29 cellular contexts compared by ENCODE assay signal in genomic region chr1:76724816-76725215, GRCh38.
DNase-seq lines count a peak whose midpoint lies in the region; TF ChIP-seq lines count a peak whose summit lies in the region.
"Had no signal": no experiment of that assay in that cellular context is flagged by ENCODE, and none has a peak within 500 bp of the region (broad histone marks: within the 10 kb centered on the region; RNA-seq: fewer than 3 reads in every experiment).

No MANE protein-coding gene starts in this region.

- TF ChIP-seq CTCF in neural cell (IDR thresholded peaks at IDR 0.05; ENCODE audit: poor library complexity, severe bottlenecking) (no peak), GM13976 (IDR thresholded peaks at IDR 0.05; ENCODE audit: borderline replicate concordance, control extremely low read depth, extremely low read depth, insufficient read depth, missing control alignments) (no peak)

- no peak overlapping the region for H3K4me2 ChIP-seq in neural cell (ENCODE audit: low read length)
- H3K4me2 ChIP-seq: A549; BLaER1; BLaER1 treated with 17β-estradiol and CSF1 and Interleukin-3, amounts not matched to agents 10 nM and 100 nM had no signal

- H3K27ac ChIP-seq in neural cell (ENCODE audit: low read length), result peak overlapping the region; percentile 63
- H3K27ac ChIP-seq: 22Rv1; A549; BLaER1; BLaER1 treated with 17β-estradiol and CSF1 and Interleukin-3, amounts not matched to agents 10 nM and 100 nM; C4-2B had no signal

- no peaks in the 10 kb centered on the region for H3F3A ChIP-seq in neural cell (ENCODE audit: insufficient read depth, low read length, poor library complexity, severe bottlenecking)

- no peak overlapping the region for H3K4me3 ChIP-seq in neural cell (ENCODE audit: low read length)
- H3K4me3 ChIP-seq: A549; BLaER1; BLaER1 treated with 17β-estradiol and CSF1 and Interleukin-3, amounts not matched to agents 10 nM and 100 nM had no signal

- H4K20me1 ChIP-seq in neural cell (ENCODE audit: insufficient read depth), result no peaks in the 10 kb centered on the region
- H4K20me1 ChIP-seq: BLaER1; BLaER1 treated with 17β-estradiol and CSF1 and Interleukin-3, amounts not matched to agents 10 nM and 100 nM had no signal

- H3K79me2 ChIP-seq in neural cell (replicated peaks; ENCODE audit: insufficient read depth, low read length), result no peaks in the 10 kb centered on the region

- no peak for DNase-seq in HEK293T (ENCODE audit: extremely low spot score)
- no peak for DNase-seq in G401 (ENCODE audit: low spot score)
- DNase-seq in GM13976 (ENCODE audit: low spot score), result no peak
- DNase-seq: 8988T; ACHN; AML-193; BE2C; C1 segment of cervical spinal cord; Caco-2; Calu3; CD4-positive, alpha-beta memory T cell; CD4-positive, alpha-beta T cell; CD4-positive, CD25-positive, alpha-beta regulatory T cell; CD8-positive, alpha-beta memory T cell; CD8-positive, alpha-beta T cell; COR-L47; DMS 273 treated with DMSO at 0.1 percent for 48 hours; DMS153; DMS53; DMS79; DMS79 treated with DMSO at 0.1 percent for 48 hours; DND-41; EL had no signal

- no peaks in the 10 kb centered on the region for H3K9me3 ChIP-seq in neural cell (ENCODE audit: low read length)
- H3K9me3 ChIP-seq: A549; BE2C; BLaER1; BLaER1 treated with 17β-estradiol and CSF1 and Interleukin-3, amounts not matched to agents 10 nM and 100 nM; Caco-2 had no signal

- peak; percentile 96 for TF ChIP-seq EP300 in neural cell (conservative IDR thresholded peaks at IDR 0.05; ENCODE audit: poor library complexity, severe bottlenecking)

- no peaks in the 10 kb centered on the region for H3K27me3 ChIP-seq in neural cell (ENCODE audit: insufficient read depth, low read depth, low read length)
- H3K27me3 ChIP-seq: BE2C; BLaER1; BLaER1 treated with 17β-estradiol and CSF1 and Interleukin-3, amounts not matched to agents 10 nM and 100 nM had no signal

- H2AFZ ChIP-seq in neural cell (ENCODE audit: low read depth, low read length), result no peak overlapping the region

- in situ Hi-C loops in G401 (cut with HindIII; ENCODE audit: low sequenced_read_pairs) (no loop called here), GM13976 (cut with MboI; ENCODE audit: low sequenced_read_pairs, unreplicated experiment) (no loop called here)

- no peaks in the 10 kb centered on the region for H3K36me3 ChIP-seq in neural cell (ENCODE audit: insufficient read depth, low read length)
- H3K36me3 ChIP-seq: BE2C; BLaER1; BLaER1 treated with 17β-estradiol and CSF1 and Interleukin-3, amounts not matched to agents 10 nM and 100 nM had no signal

- peak; percentile 34 for TF ChIP-seq RAD21 in neural cell (conservative IDR thresholded peaks at IDR 0.05)

- POLR2A ChIA-PET in HEK293T (lab: Yijun Ruan, JAX), result no interaction called here

- no peaks in the 10 kb centered on the region for H3K9me2 ChIP-seq in neural cell (ENCODE audit: insufficient read depth, low read length)

- CTCF ChIA-PET in HEK293T (lab: Yijun Ruan, JAX), result no interaction called here

- no peak overlapping the region for H3K9ac ChIP-seq in neural cell (ENCODE audit: low read length)
- H3K9ac ChIP-seq: BLaER1; BLaER1 treated with 17β-estradiol and CSF1 and Interleukin-3, amounts not matched to agents 10 nM and 100 nM had no signal

TF ChIP-seq in HEK293T, 16 proteins besides CTCF, POLR2A, EP300 and RAD21:
- peak; percentile 42 for TF ChIP-seq PKNOX1 (IDR thresholded peaks at IDR 0.05)
- TF ChIP-seq ARNT (IDR thresholded peaks at IDR 0.05), result no peak

TF ChIP-seq in neural cell, 6 proteins besides CTCF, POLR2A, EP300 and RAD21:
- TF ChIP-seq TAF1 (IDR thresholded peaks at IDR 0.05; ENCODE audit: low read depth), result no peak
- no peak for TF ChIP-seq EZH2 (IDR thresholded peaks at IDR 0.05; ENCODE audit: borderline replicate concordance, insufficient read depth, low read length, poor library complexity, severe bottlenecking)
- TF ChIP-seq SMC3 (conservative IDR thresholded peaks at IDR 0.05; ENCODE audit: poor library complexity), result peak; percentile 22
- TF ChIP-seq MXI1 (conservative IDR thresholded peaks at IDR 0.05; ENCODE audit: poor library complexity, severe bottlenecking), result no peak
- TF ChIP-seq POLR2AphosphoS5 (IDR thresholded peaks at IDR 0.05), result peak; percentile 78
- no peak for TF ChIP-seq REST (IDR thresholded peaks at IDR 0.05; ENCODE audit: borderline replicate concordance)
TF ChIP-seq in neural cell: peak in this region for 2.
